Comparison of ENCODE assay signal across 10 cellular contexts in genomic region chr3:183449391-183449790, GRCh38. TPM values are rescaled to one million over a fixed set of nuclear protein-coding genes. Genes with fewer than 3 reads are reported as not detected.
DNase-seq lines count a peak whose midpoint lies in the region; ATAC-seq and TF ChIP-seq lines count a peak whose summit lies in the region.
"Had no signal": no experiment of that assay in that cellular context is flagged by ENCODE, and none has a peak within 500 bp of the region (broad histone marks: within the 10 kb centered on the region; RNA-seq: fewer than 3 reads in every experiment).

No MANE protein-coding gene starts in this region.

- H4K20me1 ChIP-seq in GM23338 (replicated peaks; ENCODE audit: insufficient read depth), result no peaks in the 10 kb centered on the region; the same call in 1 of the 2 replicates

- no peaks in the 10 kb centered on the region for H3F3A ChIP-seq in GM23338 (replicated peaks; ENCODE audit: low read depth)

- no peak overlapping the region for H3K27ac Mint-ChIP-seq in GM23338
- H3K27ac Mint-ChIP-seq: activated B cell treated with CpG ODN at 0.5 μM for 24 hours had no signal

- no peak overlapping the region for H2AFZ ChIP-seq in GM23338

- peaks cover 10% of the 10 kb centered on the region for H3K36me3 ChIP-seq in GM23338 (ENCODE audit: insufficient read depth)

- ATAC-seq in GM23338 (0 out of 3 replicates have a peak, but pooled peaks have one; percentile 5), HG03442 (IDR thresholded peaks at IDR 0.05; ENCODE audit: unreplicated experiment) (no peak)

- H3K9me2 ChIP-seq in GM23338 (ENCODE audit: insufficient read depth), result no peaks in the 10 kb centered on the region

- H3K27ac ChIP-seq in GM23338 (ENCODE audit: low read depth), result no peak overlapping the region

- H3K4me3 ChIP-seq in GM23338, result peak overlapping the region; percentile 94

- DNase-seq in GM23338 (ENCODE audit: low spot score) (peak; percentile 48), SK-MEL-5 (ENCODE audit: low read depth, low spot score) (peak; percentile 48), glomerular visceral epithelial cell (ENCODE audit: extremely low spot score) (peak; percentile 8), putamen (ENCODE audit: low spot score) (peak; percentile 30), NCI-H1417 treated with DMSO at 0.1 percent for 48 hours (lab: John Stamatoyannopoulos, UW) (no peak), SW480 (ENCODE audit: low spot score) (no peak)
- DNase-seq in stimulated activated CD4-positive, alpha-beta T cell treated with anti-CD3 and anti-CD28 coated beads, Interleukin-1b, Interleukin-23, amount 100 ng/mL, for 48 hours, result no peak
- DNase-seq: activated B cell treated with CpG ODN at 0.5 μM for 24 hours, NCI-H1436 treated with DMSO at 0.1 percent for 48 hours had no signal

- H3K4me1 Mint-ChIP-seq in GM23338, result peaks cover 9% of the 10 kb centered on the region; the same call in 2 of the 3 replicates

- peaks cover 7% of the 10 kb centered on the region for H3K27me3 Mint-ChIP-seq in GM23338 (ENCODE audit: insufficient read depth, low read depth, poor library complexity)
- H3K27me3 Mint-ChIP-seq: activated B cell treated with CpG ODN at 0.5 μM for 24 hours had no signal

- H3K4me2 ChIP-seq in GM23338, result peak overlapping the region; percentile 93; the same call in 1 of the 2 replicates

- no peaks in the 10 kb centered on the region for H3K27me3 ChIP-seq in GM23338 (ENCODE audit: insufficient read depth)

- no peak for TF ChIP-seq CTCF in GM23338 (conservative IDR thresholded peaks at IDR 0.05; ENCODE audit: low read depth in 2 of 2)

- no peak overlapping the region for H3K4me3 Mint-ChIP-seq in GM23338

- peaks cover 10% of the 10 kb centered on the region for H3K4me1 ChIP-seq in GM23338 (ENCODE audit: insufficient read depth)

- H3K36me3 Mint-ChIP-seq in GM23338 (ENCODE audit: low read depth), result peaks cover 15% of the 10 kb centered on the region

- H3K9me3 Mint-ChIP-seq in GM23338, result peaks cover 6% of the 10 kb centered on the region; the same call in 2 of the 3 replicates
- H3K9me3 Mint-ChIP-seq: activated B cell treated with CpG ODN at 0.5 μM for 24 hours had no signal

- in situ Hi-C loops in SK-MEL-5 (cut with HindIII; ENCODE audit: low pct_unique_long_range_greater_than_20kb, low sequenced_read_pairs), result no loop called here

- peaks cover 33% of the 10 kb centered on the region for H3K79me2 ChIP-seq in GM23338 (replicated peaks; ENCODE audit: insufficient read depth)

TF ChIP-seq in GM23338, 12 proteins besides CTCF, POLR2A, EP300 and RAD21:
- TF ChIP-seq REST (IDR thresholded peaks at IDR 0.05; ENCODE audit: unreplicated experiment) (no peak), STAT1 (IDR thresholded peaks at IDR 0.05; ENCODE audit: unreplicated experiment) (no peak), ZNF462 (CRISPR knock-in tag; IDR thresholded peaks at IDR 0.05) (no peak), EZH2 (IDR thresholded peaks at IDR 0.05; ENCODE audit: low read depth, unreplicated experiment) (no peak), NANOG (IDR thresholded peaks at IDR 0.05; ENCODE audit: borderline replicate concordance) (no peak), JUNB (IDR thresholded peaks at IDR 0.05; ENCODE audit: unreplicated experiment) (no peak), ZNF114 (CRISPR knock-in tag; IDR thresholded peaks at IDR 0.05) (no peak)

RNA-seq across cellular contexts. Expression of gene MCF2L2, which starts 21.0 kb away (rescaled TPM):
- 9.0 and 14.6 TPM in 2 replicates for total RNA-seq in GM23338 (2014; rRNA removed; shearing (Covaris generic))
- 4.1 and 6.7 TPM in 2 replicates for polyA plus RNA-seq in GM23338 (2016; fragmentation: Nextera tagmentation; extraction: Ambion mirVana)
- total RNA-seq in SK-MEL-5 (2014; rRNA removed; shearing (Covaris generic)), result 0.79 and 1.0 TPM in 2 replicates
- 0.14 and 1.0 TPM in 2 replicates for polyA plus RNA-seq in SK-MEL-5 (2015; cell fraction: cytosol; rRNA removed)
- polyA plus RNA-seq in SK-MEL-5 (2015; cell fraction: nucleus; rRNA removed), result 3.7 and 8.9 TPM in 2 replicates

Comparison
In these comparisons a context has a peak if more than half of its experiments do, and no peak if none do; other contexts are left out.
1. DNase-seq: peak in GM23338 (single experiment), SK-MEL-5 (single experiment), glomerular visceral epithelial cell (single experiment) and putamen (single experiment); none in stimulated activated CD4-positive, alpha-beta T cell treated with anti-CD3 and anti-CD28 coated beads, Interleukin-1b, Interleukin-23, amount 100 ng/mL, for 48 hours (single experiment), NCI-H1417 treated with DMSO at 0.1 percent for 48 hours (single experiment) and SW480 (single experiment).